In the genomic region with DNA sequence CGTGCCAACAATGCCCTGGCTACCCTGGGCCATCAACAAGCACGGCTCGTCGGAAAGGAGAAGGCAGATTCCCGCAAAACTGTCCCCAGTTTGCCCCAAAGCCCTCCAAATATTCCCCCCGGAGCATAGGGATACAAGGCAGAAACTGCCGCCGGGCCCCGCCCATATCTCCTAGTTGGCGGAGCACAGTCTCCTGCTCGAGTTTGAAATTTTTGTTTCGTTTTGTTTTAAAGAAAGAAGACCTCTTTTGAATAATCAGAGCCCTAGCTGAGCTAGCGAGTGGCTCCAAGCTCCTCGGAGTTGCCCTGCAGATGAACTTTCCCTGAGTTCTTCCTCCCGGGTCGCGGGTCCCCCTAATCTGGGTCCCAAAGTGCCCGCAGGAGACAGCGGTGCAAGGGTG, we compare ENCODE assay signal across 8 cellular contexts.
A peak's percentile ranks its signal among the peaks of the same experiment; 100 is the strongest.
DNase-seq lines count a peak whose midpoint lies in the region; ATAC-seq and TF ChIP-seq lines count a peak whose summit lies in the region.
"Had no signal": no experiment of that assay in that cellular context is flagged by ENCODE, and none has a peak within 500 bp of the region (broad histone marks: within the 10 kb centered on the region; RNA-seq: fewer than 3 reads in every experiment).

No MANE protein-coding gene starts in this region.

- no peak overlapping the region; a peak in 1 of 7 replicates for H3K27ac Mint-ChIP-seq in H9
- H3K27ac Mint-ChIP-seq in activated T-helper 1 cell treated with anti-CD3 and anti-CD28 coated beads, Interleukin-12 subunit alpha, Interleukin-12 subunit beta, Interleukin-2, Interleukin-4 antibody, amounts not matched to agents 30 ng/mL and 10 ng/mL and 1 ng/mL, durations not matched to agents 14 hours and 24 hours and 36 hours = no peak overlapping the region

- H4K20me1 ChIP-seq in H9 (ENCODE audit: control insufficient read depth, insufficient read depth, insufficient read length) = no peaks in the 10 kb centered on the region

- no peaks in the 10 kb centered on the region; a peak in 1 of 7 replicates for H3K36me3 Mint-ChIP-seq in H9 (ENCODE audit: insufficient read depth in 1 of 3, low read depth in 3 of 3)
- H3K36me3 Mint-ChIP-seq in activated T-helper 1 cell treated with anti-CD3 and anti-CD28 coated beads, Interleukin-12 subunit alpha, Interleukin-12 subunit beta, Interleukin-2, Interleukin-4 antibody, amounts not matched to agents 30 ng/mL and 10 ng/mL and 1 ng/mL, durations not matched to agents 14 hours and 24 hours and 36 hours (ENCODE audit: low read depth) = no peaks in the 10 kb centered on the region

- WGBS in H9 (ENCODE audit: extremely low coverage, insufficient read length, low lambda C conversion rate) = no CpG with 5 or more reads among the region's 19 CpGs

- TF ChIP-seq CTCF in H9 (conservative IDR thresholded peaks at IDR 0.05) = no peak

- H3K4ac ChIP-seq in H9 (ENCODE audit: low read depth, low read length) = no peak overlapping the region

- intact Hi-C loops in activated T-helper 1 cell treated with anti-CD3 and anti-CD28 coated beads, Interleukin-12 subunit alpha, Interleukin-12 subunit beta, Interleukin-2, Interleukin-4 antibody, amounts not matched to agents 30 ng/mL and 10 ng/mL and 1 ng/mL, durations not matched to agents 14 hours and 24 hours and 36 hours (cut with micrococcal nuclease) = loop anchor here (2.0 to 10.0 kb wide), 4 partner anchors 119 to 473 kb away; partner anchors contain the start of gene GPR101

- DNase-seq in H9 (no peak), NOMO-1 treated with DMSO at 0.1 percent for 48 hours (lab: John Stamatoyannopoulos, UW; ENCODE audit: unreplicated experiment) (no peak), NCI-H2227 treated with DMSO at 0.1 percent for 48 hours (lab: John Stamatoyannopoulos, UW) (no peak)
- no peak for DNase-seq in activated T-helper 1 cell treated with anti-CD3 and anti-CD28 coated beads, Interleukin-12 subunit alpha, Interleukin-12 subunit beta, Interleukin-2, Interleukin-4 antibody, amounts not matched to agents 30 ng/mL and 10 ng/mL and 1 ng/mL, durations not matched to agents 14 hours and 24 hours and 36 hours (ENCODE audit: low spot score)
- DNase-seq: NCI-H1105 had no signal

- H3K9me3 ChIP-seq in H9 (ENCODE audit: control insufficient read depth, low read depth, low read length) (no peaks in the 10 kb centered on the region), iPS-15b (ENCODE audit: control insufficient read depth, insufficient read depth, low read length) (no peaks in the 10 kb centered on the region)

- no peaks in the 10 kb centered on the region for H3K79me1 ChIP-seq in H9 (ENCODE audit: insufficient read depth, low read depth, low read length, poor library complexity, severe bottlenecking)

- peaks cover 35 to 58% of the 10 kb centered on the region in 2 experiments for H3K4me1 Mint-ChIP-seq in H9
- no peaks in the 10 kb centered on the region for H3K4me1 Mint-ChIP-seq in activated T-helper 1 cell treated with anti-CD3 and anti-CD28 coated beads, Interleukin-12 subunit alpha, Interleukin-12 subunit beta, Interleukin-2, Interleukin-4 antibody, amounts not matched to agents 30 ng/mL and 10 ng/mL and 1 ng/mL, durations not matched to agents 14 hours and 24 hours and 36 hours (ENCODE audit: low read depth)

- H4K5ac ChIP-seq in H9 (ENCODE audit: insufficient read length, low read depth, low read length) = no peak overlapping the region

- no peak overlapping the region for H3K56ac ChIP-seq in H9 (ENCODE audit: insufficient read length, low read depth, low read length)

- peak overlapping the region; percentile 75 for H3K4me2 ChIP-seq in H9 (ENCODE audit: insufficient read depth, insufficient read length, low read length)

- H4K91ac ChIP-seq in H9 (ENCODE audit: insufficient read length, low read depth, low read length) = no peak overlapping the region

- ATAC-seq in HG03571 (IDR thresholded peaks at IDR 0.05; ENCODE audit: unreplicated experiment) = no peak

- no peaks in the 10 kb centered on the region for H3K36me3 ChIP-seq in iPS-15b (ENCODE audit: control insufficient read depth, insufficient read depth, low read length)

- H3K4me3 Mint-ChIP-seq in H9 = peak overlapping the region; percentile 56 to 84
- peak overlapping the region; percentile 64 for H3K4me3 Mint-ChIP-seq in activated T-helper 1 cell treated with anti-CD3 and anti-CD28 coated beads, Interleukin-12 subunit alpha, Interleukin-12 subunit beta, Interleukin-2, Interleukin-4 antibody, amounts not matched to agents 30 ng/mL and 10 ng/mL and 1 ng/mL, durations not matched to agents 14 hours and 24 hours and 36 hours

- no peak overlapping the region for H4K8ac ChIP-seq in H9 (replicated peaks; ENCODE audit: insufficient read length, low read depth, low read length)

- H3K4me3 ChIP-seq in iPS-15b (ENCODE audit: low read depth, low read length) (peak overlapping the region; percentile 71), skin epidermis (peak overlapping the region; percentile 12 to 47 (median 36))

- H3K27me3 Mint-ChIP-seq in H9 (ENCODE audit: low read depth) = peaks cover 83% of the 10 kb centered on the region
- H3K27me3 Mint-ChIP-seq in activated T-helper 1 cell treated with anti-CD3 and anti-CD28 coated beads, Interleukin-12 subunit alpha, Interleukin-12 subunit beta, Interleukin-2, Interleukin-4 antibody, amounts not matched to agents 30 ng/mL and 10 ng/mL and 1 ng/mL, durations not matched to agents 14 hours and 24 hours and 36 hours (ENCODE audit: insufficient read depth) = peaks cover 59% of the 10 kb centered on the region

- H3K27ac ChIP-seq in H9 (ENCODE audit: insufficient read length, low read depth, low read length) (no peak overlapping the region), skin epidermis (no peak overlapping the region)

- no peak overlapping the region for H2BK5ac ChIP-seq in H9 (ENCODE audit: insufficient read length, low read length)

- H3K27me3 ChIP-seq in H9 (ENCODE audit: insufficient read depth, low read length) (peaks cover 22% of the 10 kb centered on the region), iPS-15b (ENCODE audit: control insufficient read depth, insufficient read depth, low read length) (peaks cover 52% of the 10 kb centered on the region)

- H3K14ac ChIP-seq in H9 (ENCODE audit: insufficient read depth, low read length) = no peak overlapping the region

- no peak overlapping the region for H3K18ac ChIP-seq in H9 (ENCODE audit: insufficient read length, low read depth, low read length)

- peaks cover 0 to 53% of the 10 kb centered on the region in 2 experiments; a peak in 2 of 5 replicates for H3K9me3 Mint-ChIP-seq in H9
- H3K9me3 Mint-ChIP-seq in activated T-helper 1 cell treated with anti-CD3 and anti-CD28 coated beads, Interleukin-12 subunit alpha, Interleukin-12 subunit beta, Interleukin-2, Interleukin-4 antibody, amounts not matched to agents 30 ng/mL and 10 ng/mL and 1 ng/mL, durations not matched to agents 14 hours and 24 hours and 36 hours = no peaks in the 10 kb centered on the region

- H2AK5ac ChIP-seq in H9 (ENCODE audit: insufficient read length, low read length) = no peak overlapping the region

- no peak overlapping the region for H2BK120ac ChIP-seq in H9 (ENCODE audit: low read depth, low read length, poor library complexity, severe bottlenecking)

- H3K23me2 ChIP-seq in H9 (ENCODE audit: insufficient read length, low read depth, low read length, poor library complexity, severe bottlenecking) = peaks cover 37% of the 10 kb centered on the region

- no peak overlapping the region for H2BK12ac ChIP-seq in H9 (ENCODE audit: insufficient read length, low read depth, low read length)

- no peak overlapping the region for H2BK20ac ChIP-seq in H9 (ENCODE audit: low read depth, low read length, poor library complexity, severe bottlenecking)

- H2AFZ ChIP-seq in H9 (ENCODE audit: low read length) = no peak overlapping the region

- no peak overlapping the region for H3K23ac ChIP-seq in H9 (ENCODE audit: insufficient read length, low read depth, low read length)

- no peaks in the 10 kb centered on the region for H3K79me2 ChIP-seq in H9 (ENCODE audit: insufficient read depth, low read length)

- H3T11ph ChIP-seq in H9 (ENCODE audit: low read length) = no peak overlapping the region

- H3K9ac ChIP-seq in H9 (ENCODE audit: extremely low read depth, insufficient read length, low read length) (no peak overlapping the region), iPS-15b (ENCODE audit: low read depth, low read length) (no peak overlapping the region)

- H3K4me1 ChIP-seq in H9 (ENCODE audit: insufficient read depth, low read length) (peaks cover 6% of the 10 kb centered on the region; the same call in 1 of the 2 replicates), iPS-15b (ENCODE audit: control insufficient read depth, insufficient read depth, low read length) (peaks cover 27% of the 10 kb centered on the region)

- no peak overlapping the region for H2BK15ac ChIP-seq in H9 (ENCODE audit: low read depth, low read length)
